In genomic region chr2:32783468-32783867, GRCh38 we compare ENCODE assay signal across 16 cellular contexts.
DNase-seq lines count a peak whose midpoint lies in the region; ATAC-seq and TF ChIP-seq lines count a peak whose summit lies in the region.
"Had no signal": no experiment of that assay in that cellular context is flagged by ENCODE, and none has a peak within 500 bp of the region (broad histone marks: within the 10 kb centered on the region; RNA-seq: fewer than 3 reads in every experiment).

No MANE protein-coding gene starts in this region.

- H3K4me2 ChIP-seq in neural progenitor cell = no peak overlapping the region

- H2AFZ ChIP-seq in neural progenitor cell (replicated peaks) = no peak overlapping the region
- H2AFZ ChIP-seq: GM23248 had no signal

- no peaks in the 10 kb centered on the region for H3K79me2 ChIP-seq in neural progenitor cell (ENCODE audit: low read depth)

- H3K4me1 Mint-ChIP-seq in WTC11 (no peaks in the 10 kb centered on the region), neural progenitor cell (peaks cover 3% of the 10 kb centered on the region)

- peaks cover 3 to 31% (median 23%) of the 10 kb centered on the region in 12 donors for H3K4me1 ChIP-seq in heart left ventricle
- H3K4me1 ChIP-seq in neural progenitor cell = peaks cover 20% of the 10 kb centered on the region

- H3K36me3 Mint-ChIP-seq in WTC11 (peaks cover 19% of the 10 kb centered on the region), neural progenitor cell (peaks cover 20% of the 10 kb centered on the region)

- no peak overlapping the region for H3K9ac ChIP-seq in neural progenitor cell
- H3K9ac ChIP-seq: GM23248 had no signal

- CTCF ChIA-PET in WTC11 (lab: Charles Lee) = no interaction called here

- intact Hi-C loops in heart left ventricle (cut with DNase I) = loop anchor here in 3 of 10 donors (5.0 to 10.0 kb wide), 3 partner anchors 94 to 591 kb away; no protein-coding TSS in a partner anchor

- H3K4me3 Mint-ChIP-seq in WTC11 (no peak overlapping the region), neural progenitor cell (no peak overlapping the region)

- H3K27ac Mint-ChIP-seq in WTC11 = 0 out of 2 replicates have a peak overlapping the region, but pooled peaks have one; percentile 13
- H3K27ac Mint-ChIP-seq in neural progenitor cell = no peak overlapping the region

- peaks cover 6% of the 10 kb centered on the region for H3F3A ChIP-seq in neural progenitor cell (ENCODE audit: low read depth)

- ATAC-seq in WTC11 = no peak
- peak; percentile 63 to 91 (median 85) for ATAC-seq in heart left ventricle
- ATAC-seq in HG03378 (IDR thresholded peaks at IDR 0.05; ENCODE audit: unreplicated experiment) = no peak
- ATAC-seq: PC-3 had no signal

- H3K4me3 ChIP-seq in heart left ventricle (peak overlapping the region in 1 of 12 donors; percentile 8), neural progenitor cell (no peak overlapping the region)
- H3K4me3 ChIP-seq: GM23248, SK-N-MC had no signal

- H3K27ac ChIP-seq in heart left ventricle = peak overlapping the region in 10 of 12 donors; percentile 15 to 82 (median 58)
- no peak overlapping the region for H3K27ac ChIP-seq in neural progenitor cell
- H3K27ac ChIP-seq: GM23248, SK-N-MC had no signal

- DNase-seq in NCI-H1694 (lab: John Stamatoyannopoulos, UW) = peak; percentile 83
- no peak for DNase-seq in WTC11 (ENCODE audit: low spot score)
- DNase-seq in heart left ventricle = peak in 1 of 5 donors; percentile 16
- peak; percentile 2 for DNase-seq in neural progenitor cell (ENCODE audit: low spot score)
- no peak for DNase-seq in COLO668 (lab: John Stamatoyannopoulos, UW; ENCODE audit: unreplicated experiment)
- DNase-seq in stimulated activated CD4-positive, alpha-beta T cell treated with anti-CD3 and anti-CD28 coated beads, Interleukin-12 subunit alpha, Interleukin-12 subunit beta, amount 100 ng/mL, for 4 hours = no peak
- no peak for DNase-seq in HCEC 1CT
- DNase-seq: AML-193, DMS79, GM23248, NCI-H1092 treated with DMSO at 0.1 percent for 48 hours, NCI-H2029 treated with DMSO at 0.1 percent for 48 hours, NCI-H526, PC-3 had no signal

- no peak for TF ChIP-seq CTCF in WTC11 (IDR thresholded peaks at IDR 0.05)
- TF ChIP-seq CTCF in heart left ventricle (IDR thresholded peaks at IDR 0.05) = no peak
- no peak for TF ChIP-seq CTCF in neural progenitor cell (IDR thresholded peaks at IDR 0.05)

- H4K20me1 ChIP-seq in neural progenitor cell (ENCODE audit: low read depth) = no peaks in the 10 kb centered on the region

- H3K27me3 ChIP-seq in heart left ventricle (no peaks in the 10 kb centered on the region), neural progenitor cell (no peaks in the 10 kb centered on the region)

- POLR2A ChIA-PET in WTC11 (lab: Charles Lee) = no interaction called here

- H3K36me3 ChIP-seq in heart left ventricle (peaks cover 0 to 26% (median 3%) of the 10 kb centered on the region in 9 donors), neural progenitor cell (peaks cover 5% of the 10 kb centered on the region)

- H3K9me3 Mint-ChIP-seq in WTC11 (peaks cover 20% of the 10 kb centered on the region), neural progenitor cell (peaks cover 13% of the 10 kb centered on the region)

- H3K9me3 ChIP-seq in heart left ventricle (peaks cover 0 to 40% (median 11%) of the 10 kb centered on the region in 12 donors), neural progenitor cell (ENCODE audit: low read depth) (no peaks in the 10 kb centered on the region)

- no peaks in the 10 kb centered on the region; the same call in 1 of the 2 replicates for H3K27me3 Mint-ChIP-seq in WTC11 (ENCODE audit: low read depth)
- no peaks in the 10 kb centered on the region for H3K27me3 Mint-ChIP-seq in neural progenitor cell (ENCODE audit: insufficient read depth, low read depth)

- no peak for TF ChIP-seq POLR2A in heart left ventricle (IDR thresholded peaks at IDR 0.05)

- WGBS in heart left ventricle, 4 donors = 13 to 21% (median 17%) methylated on average over 2 of the region's 2 CpGs

TF ChIP-seq in WTC11, 78 proteins besides CTCF, POLR2A, EP300 and RAD21 (continues in another document):
- TF ChIP-seq, protein P1, sequence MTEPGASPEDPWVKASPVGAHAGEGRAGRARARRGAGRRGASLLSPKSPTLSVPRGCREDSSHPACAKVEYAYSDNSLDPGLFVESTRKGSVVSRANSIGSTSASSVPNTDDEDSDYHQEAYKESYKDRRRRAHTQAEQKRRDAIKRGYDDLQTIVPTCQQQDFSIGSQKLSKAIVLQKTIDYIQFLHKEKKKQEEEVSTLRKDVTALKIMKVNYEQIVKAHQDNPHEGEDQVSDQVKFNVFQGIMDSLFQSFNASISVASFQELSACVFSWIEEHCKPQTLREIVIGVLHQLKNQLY (CRISPR knock-in tag; IDR thresholded peaks at IDR 0.05) = no peak
- TF ChIP-seq, protein P2, sequence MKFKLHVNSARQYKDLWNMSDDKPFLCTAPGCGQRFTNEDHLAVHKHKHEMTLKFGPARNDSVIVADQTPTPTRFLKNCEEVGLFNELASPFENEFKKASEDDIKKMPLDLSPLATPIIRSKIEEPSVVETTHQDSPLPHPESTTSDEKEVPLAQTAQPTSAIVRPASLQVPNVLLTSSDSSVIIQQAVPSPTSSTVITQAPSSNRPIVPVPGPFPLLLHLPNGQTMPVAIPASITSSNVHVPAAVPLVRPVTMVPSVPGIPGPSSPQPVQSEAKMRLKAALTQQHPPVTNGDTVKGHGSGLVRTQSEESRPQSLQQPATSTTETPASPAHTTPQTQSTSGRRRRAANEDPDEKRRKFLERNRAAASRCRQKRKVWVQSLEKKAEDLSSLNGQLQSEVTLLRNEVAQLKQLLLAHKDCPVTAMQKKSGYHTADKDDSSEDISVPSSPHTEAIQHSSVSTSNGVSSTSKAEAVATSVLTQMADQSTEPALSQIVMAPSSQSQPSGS (CRISPR knock-in tag; IDR thresholded peaks at IDR 0.05; ENCODE audit: borderline replicate concordance, low read depth) = no peak
- TF ChIP-seq TCF7 (CRISPR knock-in tag; IDR thresholded peaks at IDR 0.05; ENCODE audit: low read depth) (no peak), ATF6 (CRISPR knock-in tag; IDR thresholded peaks at IDR 0.05) (no peak), CREB1 (CRISPR knock-in tag; IDR thresholded peaks at IDR 0.05) (no peak), GTF2I (CRISPR knock-in tag; conservative IDR thresholded peaks at IDR 0.05) (no peak), ZNF416 (CRISPR knock-in tag; IDR thresholded peaks at IDR 0.05) (no peak), ZNF396 (CRISPR knock-in tag; IDR thresholded peaks at IDR 0.05; ENCODE audit: borderline replicate concordance) (no peak), NFE2L1 (CRISPR knock-in tag; IDR thresholded peaks at IDR 0.05) (no peak), JUN (CRISPR knock-in tag; IDR thresholded peaks at IDR 0.05) (no peak), RORB (CRISPR knock-in tag; IDR thresholded peaks at IDR 0.05) (no peak)
- TF ChIP-seq, protein P3, sequence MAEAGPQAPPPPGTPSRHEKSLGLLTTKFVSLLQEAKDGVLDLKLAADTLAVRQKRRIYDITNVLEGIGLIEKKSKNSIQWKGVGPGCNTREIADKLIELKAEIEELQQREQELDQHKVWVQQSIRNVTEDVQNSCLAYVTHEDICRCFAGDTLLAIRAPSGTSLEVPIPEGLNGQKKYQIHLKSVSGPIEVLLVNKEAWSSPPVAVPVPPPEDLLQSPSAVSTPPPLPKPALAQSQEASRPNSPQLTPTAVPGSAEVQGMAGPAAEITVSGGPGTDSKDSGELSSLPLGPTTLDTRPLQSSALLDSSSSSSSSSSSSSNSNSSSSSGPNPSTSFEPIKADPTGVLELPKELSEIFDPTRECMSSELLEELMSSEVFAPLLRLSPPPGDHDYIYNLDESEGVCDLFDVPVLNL (CRISPR knock-in tag; IDR thresholded peaks at IDR 0.05; ENCODE audit: borderline replicate concordance, low read depth) = no peak
- TF ChIP-seq, protein P4, sequence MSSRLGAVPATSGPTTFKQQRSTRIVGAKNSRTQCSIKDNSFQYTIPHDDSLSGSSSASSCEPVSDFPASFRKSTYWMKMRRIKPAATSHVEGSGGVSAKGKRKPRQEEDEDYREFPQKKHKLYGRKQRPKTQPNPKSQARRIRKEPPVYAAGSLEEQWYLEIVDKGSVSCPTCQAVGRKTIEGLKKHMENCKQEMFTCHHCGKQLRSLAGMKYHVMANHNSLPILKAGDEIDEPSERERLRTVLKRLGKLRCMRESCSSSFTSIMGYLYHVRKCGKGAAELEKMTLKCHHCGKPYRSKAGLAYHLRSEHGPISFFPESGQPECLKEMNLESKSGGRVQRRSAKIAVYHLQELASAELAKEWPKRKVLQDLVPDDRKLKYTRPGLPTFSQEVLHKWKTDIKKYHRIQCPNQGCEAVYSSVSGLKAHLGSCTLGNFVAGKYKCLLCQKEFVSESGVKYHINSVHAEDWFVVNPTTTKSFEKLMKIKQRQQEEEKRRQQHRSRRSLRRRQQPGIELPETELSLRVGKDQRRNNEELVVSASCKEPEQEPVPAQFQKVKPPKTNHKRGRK (CRISPR knock-in tag; IDR thresholded peaks at IDR 0.05; ENCODE audit: borderline replicate concordance) = no peak
- TF ChIP-seq, protein P5, sequence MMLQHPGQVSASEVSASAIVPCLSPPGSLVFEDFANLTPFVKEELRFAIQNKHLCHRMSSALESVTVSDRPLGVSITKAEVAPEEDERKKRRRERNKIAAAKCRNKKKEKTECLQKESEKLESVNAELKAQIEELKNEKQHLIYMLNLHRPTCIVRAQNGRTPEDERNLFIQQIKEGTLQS (CRISPR knock-in tag; conservative IDR thresholded peaks at IDR 0.05) = no peak

Comparison
In these comparisons a context has a peak if more than half of its experiments do, and no peak if none do; other contexts are left out.
1. DNase-seq: peak in NCI-H1694 (single experiment) and neural progenitor cell (single experiment); none in WTC11 (single experiment), COLO668 (single experiment), stimulated activated CD4-positive, alpha-beta T cell treated with anti-CD3 and anti-CD28 coated beads, Interleukin-12 subunit alpha, Interleukin-12 subunit beta, amount 100 ng/mL, for 4 hours (single experiment) and HCEC 1CT (single experiment).
2. ATAC-seq: peak in heart left ventricle (4 of 4); none in WTC11 (single experiment) and HG03378 (single experiment).